ENCODE assay signal across 15 cellular contexts in the genomic region with DNA sequence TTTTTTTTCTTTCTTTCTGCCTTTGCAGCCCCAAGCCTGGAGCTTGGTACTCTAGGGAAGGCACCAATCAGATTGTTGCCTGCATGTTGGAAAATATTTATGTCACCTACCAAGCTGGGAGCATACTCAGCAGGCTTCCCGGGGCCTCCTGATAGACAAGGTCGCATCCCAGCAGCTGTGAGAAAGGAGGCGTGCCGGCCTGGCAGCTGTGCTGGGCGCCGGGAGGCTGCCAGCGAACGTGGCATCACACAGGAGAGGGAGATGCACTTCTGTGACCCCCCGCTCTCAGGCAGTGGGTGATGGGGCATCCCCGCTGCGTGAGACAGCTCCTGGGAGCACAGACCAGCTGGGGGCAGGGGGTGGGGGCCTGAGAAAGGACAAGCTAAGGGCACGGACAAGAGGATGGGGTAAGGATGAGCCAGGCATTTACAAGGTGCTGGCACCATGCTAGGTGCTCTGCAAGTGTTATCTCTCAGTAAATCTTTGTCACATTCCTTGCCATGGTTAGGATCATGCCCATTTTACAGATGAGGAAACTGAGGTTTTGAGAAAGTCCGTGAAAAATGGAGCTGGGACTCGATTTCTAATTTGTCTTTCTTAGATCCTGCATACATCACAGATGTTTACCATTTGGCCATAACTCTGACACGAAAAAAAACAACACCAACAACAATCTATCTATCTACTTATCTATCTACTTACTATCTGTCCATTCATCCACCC.
DNase-seq lines count a peak whose midpoint lies in the region; ATAC-seq and TF ChIP-seq lines count a peak whose summit lies in the region.
"Had no signal": no experiment of that assay in that cellular context is flagged by ENCODE, and none has a peak within 500 bp of the region (broad histone marks: within the 10 kb centered on the region; RNA-seq: fewer than 3 reads in every experiment).

No MANE protein-coding gene starts in this region.

- no peak overlapping the region for H3K27ac ChIP-seq in neural progenitor cell
- no peak overlapping the region for H3K27ac ChIP-seq in PC-3 (ENCODE audit: low read length)
- H3K27ac ChIP-seq: GM23248, HL-60 had no signal

- H3K27ac Mint-ChIP-seq in chondrocyte (ENCODE audit: unreplicated experiment) = peak overlapping the region; percentile 30
- no peak overlapping the region for H3K27ac Mint-ChIP-seq in neural progenitor cell

- no TSS peak for BruUV-seq in PC-3 (replicated peaks; lab: Mats Ljungman, UMichigan)

- POLR2A ChIA-PET in PC-3 (lab: Charles Lee; ENCODE audit: unreplicated experiment) = no interaction called here

- H3K36me3 Mint-ChIP-seq in chondrocyte (ENCODE audit: low read depth) (peaks cover 5% of the 10 kb centered on the region), neural progenitor cell (no peaks in the 10 kb centered on the region)
- H3K36me3 Mint-ChIP-seq: CD4-positive, alpha-beta memory T cell; IgD-negative memory B cell had no signal

- H3K4me1 Mint-ChIP-seq in chondrocyte (ENCODE audit: low read depth) (peaks cover 15% of the 10 kb centered on the region), neural progenitor cell (peaks cover 24% of the 10 kb centered on the region)
- H3K4me1 Mint-ChIP-seq: CD4-positive, alpha-beta memory T cell; IgD-negative memory B cell had no signal

- no peak for TF ChIP-seq CTCF in chondrocyte (IDR thresholded peaks at IDR 0.05)
- no peak for TF ChIP-seq CTCF in neural progenitor cell (IDR thresholded peaks at IDR 0.05)
- no peak for TF ChIP-seq CTCF in PC-3 (conservative IDR thresholded peaks at IDR 0.05; ENCODE audit: low read depth, low read length)

- intact Hi-C loops in PC-3 (cut with micrococcal nuclease) = no loop called here

- H3K4me3 ChIP-seq in neural progenitor cell (no peak overlapping the region), PC-3 (ENCODE audit: low read length) (no peak overlapping the region)
- H3K4me3 ChIP-seq: GM23248 had no signal

- H4K20me1 ChIP-seq in neural progenitor cell (ENCODE audit: low read depth) (no peaks in the 10 kb centered on the region), PC-3 (ENCODE audit: low read length) (no peaks in the 10 kb centered on the region)

- H3K9ac ChIP-seq in neural progenitor cell (no peak overlapping the region), PC-3 (ENCODE audit: low read length) (no peak overlapping the region)
- H3K9ac ChIP-seq: GM23248 had no signal

- H3K36me3 ChIP-seq in neural progenitor cell (no peaks in the 10 kb centered on the region), PC-3 (ENCODE audit: low read depth, low read length) (no peaks in the 10 kb centered on the region)

- H2AFZ ChIP-seq in neural progenitor cell (replicated peaks) (no peak overlapping the region), PC-3 (ENCODE audit: low read length) (no peak overlapping the region)
- H2AFZ ChIP-seq: GM23248 had no signal

- no peaks in the 10 kb centered on the region for H3K9me3 ChIP-seq in neural progenitor cell (ENCODE audit: low read depth)
- H3K9me3 ChIP-seq in PC-3 (ENCODE audit: low read length) = no peaks in the 10 kb centered on the region

- H3K27me3 ChIP-seq in neural progenitor cell (no peaks in the 10 kb centered on the region), PC-3 (ENCODE audit: low read length) (no peaks in the 10 kb centered on the region)

- H3K9me3 Mint-ChIP-seq in chondrocyte (ENCODE audit: low read depth) (peaks cover 8% of the 10 kb centered on the region), neural progenitor cell (peaks cover 3% of the 10 kb centered on the region)
- H3K9me3 Mint-ChIP-seq: IgD-negative memory B cell had no signal

- H3K4me1 ChIP-seq in neural progenitor cell = peaks cover 8% of the 10 kb centered on the region
- H3K4me1 ChIP-seq in PC-3 (ENCODE audit: insufficient read depth, low read length) = no peaks in the 10 kb centered on the region

- CTCF ChIA-PET in PC-3 (lab: Charles Lee) = no interaction called here

- H3K4me3 Mint-ChIP-seq in chondrocyte (ENCODE audit: unreplicated experiment) (no peak overlapping the region), neural progenitor cell (peak overlapping the region; percentile 60)
- H3K4me3 Mint-ChIP-seq: CD4-positive, alpha-beta memory T cell; IgD-negative memory B cell had no signal

- H3K4me2 ChIP-seq in neural progenitor cell (no peak overlapping the region), PC-3 (ENCODE audit: low read length) (no peak overlapping the region)

- ATAC-seq in HG03108 (IDR thresholded peaks at IDR 0.05; ENCODE audit: unreplicated experiment) (no peak), PC-3 (no peak)

- no peaks in the 10 kb centered on the region for H3F3A ChIP-seq in neural progenitor cell (ENCODE audit: low read depth)
- no peaks in the 10 kb centered on the region for H3F3A ChIP-seq in PC-3 (ENCODE audit: low read length, unreplicated experiment)

- peak; percentile 41 for DNase-seq in COR-L47 (lab: John Stamatoyannopoulos, UW)
- peak; percentile 86 for DNase-seq in NCI-H2171 treated with DMSO at 0.1 percent for 48 hours (lab: John Stamatoyannopoulos, UW)
- DNase-seq in chondrocyte (ENCODE audit: low spot score) = no peak
- no peak for DNase-seq in neural progenitor cell (ENCODE audit: low spot score)
- DNase-seq in SK-N-DZ (ENCODE audit: low spot score) = no peak
- no peak for DNase-seq in NCI-H748 treated with DMSO at 0.1 percent for 48 hours (lab: John Stamatoyannopoulos, UW)
- no peak for DNase-seq in PC-3
- DNase-seq: CD4-positive, alpha-beta memory T cell; DMS79 treated with DMSO at 0.1 percent for 48 hours; GM23248; NCI-H2029; SHP77 treated with DMSO at 0.1 percent for 48 hours had no signal

- H3K27me3 Mint-ChIP-seq in chondrocyte (ENCODE audit: low read depth) = no peaks in the 10 kb centered on the region
- peaks cover 8% of the 10 kb centered on the region for H3K27me3 Mint-ChIP-seq in neural progenitor cell (ENCODE audit: insufficient read depth, low read depth)

- H3K79me2 ChIP-seq in neural progenitor cell (ENCODE audit: low read depth) (no peaks in the 10 kb centered on the region), PC-3 (ENCODE audit: low read length) (no peaks in the 10 kb centered on the region)

- H3K9me2 ChIP-seq in PC-3 (replicated peaks; ENCODE audit: low read length) = no peaks in the 10 kb centered on the region

Comparison
In these comparisons a context has a peak if more than half of its experiments do, and no peak if none do; other contexts are left out.
1. DNase-seq: peak in COR-L47 (single experiment) and NCI-H2171 treated with DMSO at 0.1 percent for 48 hours (single experiment); none in chondrocyte (single experiment), neural progenitor cell (single experiment), SK-N-DZ (single experiment), NCI-H748 treated with DMSO at 0.1 percent for 48 hours (single experiment) and PC-3 (single experiment).